9 cellular contexts compared by ENCODE assay signal in the genomic region with DNA sequence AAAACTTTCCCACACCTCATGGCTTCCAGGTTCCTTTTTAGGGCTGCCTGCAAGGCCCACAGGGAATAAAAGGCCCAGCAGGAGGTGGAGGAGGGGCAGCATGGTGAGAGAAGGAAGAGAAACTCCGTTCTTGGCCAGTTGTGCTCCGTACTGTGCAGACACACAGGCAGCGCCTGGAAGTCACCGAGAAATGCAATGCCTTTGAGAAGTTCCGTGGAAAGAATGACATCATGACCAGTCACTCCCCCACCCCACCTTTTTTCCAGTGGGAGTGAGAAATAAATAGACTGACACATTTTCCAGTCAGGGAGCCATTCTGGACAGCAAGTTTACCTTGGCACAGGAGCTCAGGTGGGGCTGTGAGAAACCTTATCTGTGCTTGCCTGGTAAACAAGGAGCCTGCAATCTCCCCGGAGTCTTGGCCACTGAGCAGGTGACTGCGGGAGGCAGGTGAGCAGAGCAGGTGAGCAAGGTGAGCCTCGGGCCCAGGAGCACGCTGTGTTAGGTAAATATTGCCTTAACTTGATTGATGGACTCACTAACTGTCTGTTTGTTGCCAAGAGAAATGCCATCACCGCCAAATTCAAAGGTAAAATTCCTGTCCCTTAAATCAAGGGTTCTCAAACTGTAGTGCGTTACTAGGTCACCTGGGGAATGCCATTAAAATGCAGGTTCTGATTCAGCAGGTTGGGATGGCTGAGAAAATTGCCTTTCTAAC. TPM values are rescaled to one million over a fixed set of nuclear protein-coding genes. Genes with fewer than 3 reads are reported as not detected.
A peak's percentile ranks its signal among the peaks of the same experiment; 100 is the strongest.
DNase-seq lines count a peak whose midpoint lies in the region; ATAC-seq, FAIRE-seq and TF ChIP-seq lines count a peak whose summit lies in the region.
"Had no signal": no experiment of that assay in that cellular context is flagged by ENCODE, and none has a peak within 500 bp of the region (broad histone marks: within the 10 kb centered on the region; RNA-seq: fewer than 3 reads in every experiment).

No MANE protein-coding gene starts in this region.

- peak overlapping the region in 1 of 2 donors; percentile 54 for H3K27ac ChIP-seq in kidney (ENCODE audit: low read depth in 2 of 2, low read length in 2 of 2)

- no peaks in the 10 kb centered on the region for H3K36me3 ChIP-seq in kidney (ENCODE audit: control insufficient read depth in 1 of 2, insufficient read depth in 2 of 2, low read length in 2 of 2)

- peak; percentile 58 for DNase-seq in activated effector memory CD4-positive, alpha-beta T cell treated with anti-CD3 and anti-CD28 coated beads, Interleukin-2, amount 50 U/mL, for 16 hours
- DNase-seq in activated effector memory CD4-positive, alpha-beta T cell treated with Interleukin-2 at 50 U/mL for 16 hours: no peak
- DNase-seq in NOMO-1 treated with DMSO at 0.1 percent for 48 hours (lab: John Stamatoyannopoulos, UW; ENCODE audit: unreplicated experiment): peak; percentile 9
- peak; percentile 91 for DNase-seq in kidney
- peak; percentile 59 for DNase-seq in ureter (ENCODE audit: low spot score)
- DNase-seq: IMR-90 had no signal

- H3K4me3 ChIP-seq in kidney (ENCODE audit: low read length in 2 of 2): no peak overlapping the region

- FAIRE-seq in kidney (lab: Jason Lieb, UNC): no peak

- no peak overlapping the region for H3K9ac ChIP-seq in kidney (ENCODE audit: low read length in 2 of 2)

- intact Hi-C loops in kidney (cut with DNase I): no loop called here

- no peak for TF ChIP-seq CTCF in kidney (IDR thresholded peaks at IDR 0.05; ENCODE audit: borderline replicate concordance, extremely low read depth, insufficient read depth)

- H3K9me3 ChIP-seq in kidney (ENCODE audit: control insufficient read depth in 1 of 2, low read length in 2 of 2): no peaks in the 10 kb centered on the region

- no peak for ATAC-seq in GM19452 (IDR thresholded peaks at IDR 0.05; ENCODE audit: unreplicated experiment)
- ATAC-seq in GM18511 (IDR thresholded peaks at IDR 0.05; ENCODE audit: unreplicated experiment): no peak
- no peak for ATAC-seq in HG03045 (IDR thresholded peaks at IDR 0.05; ENCODE audit: unreplicated experiment)

- H3K4me1 ChIP-seq in kidney (ENCODE audit: control insufficient read depth in 1 of 2, insufficient read depth in 1 of 2, low read depth in 1 of 2, low read length in 2 of 2): no peaks in the 10 kb centered on the region

RNA-seq across cellular contexts. Expression of a gene that starts 13.5 kb away (rescaled TPM):
- total RNA-seq in kidney: 81.9 TPM
- 27.2 TPM for polyA plus RNA-seq in kidney (ENCODE audit: insufficient read depth, low read depth, low replicate concordance)
- 32.3 TPM for total RNA-seq in ureter
